In the genomic region with DNA sequence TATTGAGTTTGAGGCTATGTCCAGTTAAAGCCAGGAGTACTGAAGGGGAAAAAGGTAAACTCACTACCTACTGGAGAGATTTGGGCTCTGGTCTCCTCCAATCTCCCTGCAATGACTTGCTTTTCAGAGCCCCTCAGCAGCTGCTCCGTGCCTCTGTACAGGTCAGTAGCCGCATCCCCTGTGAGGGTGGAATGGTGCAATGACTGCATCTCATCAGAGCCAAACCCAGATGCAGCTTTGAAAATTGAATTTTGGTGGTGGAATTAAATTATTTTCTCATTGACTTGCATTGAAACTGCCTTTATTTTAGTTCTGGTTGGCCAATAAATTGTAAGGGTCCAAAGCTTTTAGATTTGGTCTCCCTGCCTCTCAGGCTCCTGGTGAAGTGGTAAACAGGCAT, we compare ENCODE assay signal across 21 cellular contexts.
DNase-seq lines count a peak whose midpoint lies in the region; ATAC-seq and TF ChIP-seq lines count a peak whose summit lies in the region.
"Had no signal": no experiment of that assay in that cellular context is flagged by ENCODE, and none has a peak within 500 bp of the region (broad histone marks: within the 10 kb centered on the region; RNA-seq: fewer than 3 reads in every experiment).

No MANE protein-coding gene starts in this region.

- TF ChIP-seq CTCF in colonic mucosa (IDR thresholded peaks at IDR 0.05) (no peak), osteocyte (IDR thresholded peaks at IDR 0.05) (no peak)

- intact Hi-C loops in colonic mucosa (cut with DNase I), result no loop called here

- H3K27ac Mint-ChIP-seq in activated CD8-positive, alpha-beta memory T cell treated with anti-CD3 and anti-CD28 coated beads, Interleukin-2, amount 10 ng/mL, durations not matched to agents 7 days and 5 days, result no peak overlapping the region
- no peak overlapping the region for H3K27ac Mint-ChIP-seq in osteocyte (ENCODE audit: unreplicated experiment)
- H3K27ac Mint-ChIP-seq: CD8-positive, alpha-beta memory T cell; H9 had no signal

- H3K9ac ChIP-seq in colonic mucosa (ENCODE audit: low read depth in 2 of 2, low read length in 2 of 2), result no peak overlapping the region
- H3K9ac ChIP-seq: BLaER1 had no signal

- H3K4me3 ChIP-seq in colonic mucosa, result no peak overlapping the region
- H3K4me3 ChIP-seq: BLaER1, Peyer's patch had no signal

- no peaks in the 10 kb centered on the region for H3K36me3 ChIP-seq in colonic mucosa
- H3K36me3 ChIP-seq: BLaER1, Peyer's patch had no signal

- H3K27me3 ChIP-seq in colonic mucosa, result no peaks in the 10 kb centered on the region
- H3K27me3 ChIP-seq: BLaER1, Peyer's patch had no signal

- H3K36me3 Mint-ChIP-seq in activated CD8-positive, alpha-beta memory T cell treated with anti-CD3 and anti-CD28 coated beads, Interleukin-2, amount 10 ng/mL, durations not matched to agents 7 days and 5 days, result peaks cover 2% of the 10 kb centered on the region
- H3K36me3 Mint-ChIP-seq in osteocyte (ENCODE audit: unreplicated experiment), result no peaks in the 10 kb centered on the region

- no peak overlapping the region for H3K4me3 Mint-ChIP-seq in activated CD8-positive, alpha-beta memory T cell treated with anti-CD3 and anti-CD28 coated beads, Interleukin-2, amount 10 ng/mL, durations not matched to agents 7 days and 5 days
- H3K4me3 Mint-ChIP-seq in osteocyte (ENCODE audit: unreplicated experiment), result no peak overlapping the region
- H3K4me3 Mint-ChIP-seq: CD8-positive, alpha-beta memory T cell; H9 had no signal

- H3K27me3 Mint-ChIP-seq in activated CD8-positive, alpha-beta memory T cell treated with anti-CD3 and anti-CD28 coated beads, Interleukin-2, amount 10 ng/mL, durations not matched to agents 7 days and 5 days, result peaks cover 6% of the 10 kb centered on the region
- no peaks in the 10 kb centered on the region for H3K27me3 Mint-ChIP-seq in osteocyte (ENCODE audit: unreplicated experiment)

- no peak overlapping the region for H3K27ac ChIP-seq in colonic mucosa
- H3K27ac ChIP-seq: 22Rv1, BLaER1, Peyer's patch had no signal

- no peaks in the 10 kb centered on the region for H3K9me3 ChIP-seq in colonic mucosa

- no peak for ATAC-seq in activated CD8-positive, alpha-beta memory T cell treated with anti-CD3 and anti-CD28 coated beads, Interleukin-2, amount 10 ng/mL, durations not matched to agents 7 days and 5 days
- ATAC-seq in HG02840 (IDR thresholded peaks at IDR 0.05; ENCODE audit: low FRiP score, unreplicated experiment), result no peak

- H3K4me1 Mint-ChIP-seq in activated CD8-positive, alpha-beta memory T cell treated with anti-CD3 and anti-CD28 coated beads, Interleukin-2, amount 10 ng/mL, durations not matched to agents 7 days and 5 days, result no peaks in the 10 kb centered on the region
- no peaks in the 10 kb centered on the region for H3K4me1 Mint-ChIP-seq in osteocyte (ENCODE audit: unreplicated experiment)
- H3K4me1 Mint-ChIP-seq: CD8-positive, alpha-beta memory T cell; H9 had no signal

- CTCF ChIA-PET in activated CD8-positive, alpha-beta memory T cell treated with anti-CD3 and anti-CD28 coated beads, Interleukin-2, amount 10 ng/mL, durations not matched to agents 7 days and 5 days (lab: Charles Lee), result no interaction called here

- H3K9me3 Mint-ChIP-seq in activated CD8-positive, alpha-beta memory T cell treated with anti-CD3 and anti-CD28 coated beads, Interleukin-2, amount 10 ng/mL, durations not matched to agents 7 days and 5 days (ENCODE audit: low read depth), result peaks cover 18% of the 10 kb centered on the region
- peaks cover 31% of the 10 kb centered on the region for H3K9me3 Mint-ChIP-seq in osteocyte (ENCODE audit: unreplicated experiment)

- DNase-seq in activated CD8-positive, alpha-beta memory T cell treated with anti-CD3 and anti-CD28 coated beads, Interleukin-2, amount 10 ng/mL, durations not matched to agents 7 days and 5 days, result peak; percentile 22
- DNase-seq in activated CD8-positive, alpha-beta memory T cell treated with anti-CD3 and anti-CD28 coated beads, Interleukin-2, amount 50 U/mL, for 48 hours, result no peak
- DNase-seq in colonic mucosa, result peak; percentile 8
- peak; percentile 49 for DNase-seq in osteocyte (ENCODE audit: extremely low spot score, unreplicated experiment)
- DNase-seq in ureter (ENCODE audit: low spot score), result peak; percentile 2
- DNase-seq in activated CD4-positive, alpha-beta T cell treated with anti-CD3 and anti-CD28 coated beads for 48 hours, result no peak
- DNase-seq in activated T-cell treated with anti-CD3 and anti-CD28 coated beads, Interleukin-2, amount 50 U/mL, for 1 hour, result no peak
- DNase-seq: CD8-positive, alpha-beta memory T cell; H9; IMR-90; Karpas-422; MM.1S; NCI-H1105; NCI-H1694; NCI-H2107; NCI-H2227 treated with DMSO at 0.1 percent for 48 hours; NCI-H524 had no signal

- no peaks in the 10 kb centered on the region for H3K4me1 ChIP-seq in colonic mucosa
- H3K4me1 ChIP-seq: Peyer's patch had no signal

Comparison
In these comparisons a context has a peak if more than half of its experiments do, and no peak if none do; other contexts are left out.
1. DNase-seq: peak in activated CD8-positive, alpha-beta memory T cell treated with anti-CD3 and anti-CD28 coated beads, Interleukin-2, amount 10 ng/mL, durations not matched to agents 7 days and 5 days (single experiment), colonic mucosa (single experiment), osteocyte (single experiment) and ureter (single experiment); none in activated CD8-positive, alpha-beta memory T cell treated with anti-CD3 and anti-CD28 coated beads, Interleukin-2, amount 50 U/mL, for 48 hours (single experiment), activated CD4-positive, alpha-beta T cell treated with anti-CD3 and anti-CD28 coated beads for 48 hours (single experiment) and activated T-cell treated with anti-CD3 and anti-CD28 coated beads, Interleukin-2, amount 50 U/mL, for 1 hour (single experiment).